ENCODE assay signal across 8 cellular contexts in genomic region chr6:107459283-107460073, GRCh38. TPM values are rescaled to one million over a fixed set of nuclear protein-coding genes. Genes with fewer than 3 reads are reported as not detected.
DNase-seq lines count a peak whose midpoint lies in the region; ATAC-seq and TF ChIP-seq lines count a peak whose summit lies in the region.

A gene with protein sequence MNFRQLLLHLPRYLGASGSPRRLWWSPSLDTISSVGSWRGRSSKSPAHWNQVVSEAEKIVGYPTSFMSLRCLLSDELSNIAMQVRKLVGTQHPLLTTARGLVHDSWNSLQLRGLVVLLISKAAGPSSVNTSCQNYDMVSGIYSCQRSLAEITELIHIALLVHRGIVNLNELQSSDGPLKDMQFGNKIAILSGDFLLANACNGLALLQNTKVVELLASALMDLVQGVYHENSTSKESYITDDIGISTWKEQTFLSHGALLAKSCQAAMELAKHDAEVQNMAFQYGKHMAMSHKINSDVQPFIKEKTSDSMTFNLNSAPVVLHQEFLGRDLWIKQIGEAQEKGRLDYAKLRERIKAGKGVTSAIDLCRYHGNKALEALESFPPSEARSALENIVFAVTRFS (minus strand): TSS chr6:107459564. CDS start chr6:107459285, 279 bp downstream.

- intact Hi-C loops in mucosa of descending colon (cut with DNase I, micrococcal nuclease) = no loop called here

- H3K4me1 ChIP-seq in mucosa of descending colon (ENCODE audit: low read depth) = peaks cover 5% of the 10 kb centered on the region

- peaks cover 6% of the 10 kb centered on the region for H3K36me3 Mint-ChIP-seq in IgD-negative memory B cell

- H3K4me3 Mint-ChIP-seq in IgD-negative memory B cell = peak within 1 kb of the TSS; percentile 97 to 100 (median 98)

- TF ChIP-seq CTCF in mucosa of descending colon (IDR thresholded peaks at IDR 0.05) = peak; percentile 48

- DNase-seq in DMS153 treated with DMSO at 0.1 percent for 48 hours (lab: John Stamatoyannopoulos, UW; ENCODE audit: unreplicated experiment) = peak; percentile 98
- peak; percentile 100 for DNase-seq in OCI-M1 (lab: John Stamatoyannopoulos, UW)
- peak; percentile 97 for DNase-seq in activated T-cell treated with anti-CD3 and anti-CD28 coated beads for 24 hours (ENCODE audit: low read depth)
- peak; percentile 79 for DNase-seq in epithelial cell of prostate (ENCODE audit: low read depth, low spot score)
- DNase-seq in mucosa of descending colon = peak; percentile 99 to 100 (median 99)
- peak; percentile 99 for DNase-seq in stimulated activated CD8-positive, alpha-beta memory T cell treated with anti-CD3 and anti-CD28 coated beads, Interleukin-4, amount 100 ng/mL, for 24 hours (ENCODE audit: low read depth)

- H3K9me3 Mint-ChIP-seq in IgD-negative memory B cell = no peaks in the 10 kb centered on the region

- no peaks in the 10 kb centered on the region for H3K36me3 ChIP-seq in mucosa of descending colon (ENCODE audit: low read depth)

- no peaks in the 10 kb centered on the region for H3K9me3 ChIP-seq in mucosa of descending colon

- H3K27me3 Mint-ChIP-seq in IgD-negative memory B cell = no peaks in the 10 kb centered on the region

- peak within 1 kb of the TSS; percentile 58 for H3K27ac ChIP-seq in epithelial cell of prostate

- peak within 1 kb of the TSS; percentile 91 to 99 (median 97) for H3K27ac Mint-ChIP-seq in IgD-negative memory B cell

- peaks cover 16 to 20% (median 20%) of the 10 kb centered on the region in 3 donors for H3K4me1 Mint-ChIP-seq in IgD-negative memory B cell

- peak within 1 kb of the TSS; percentile 90 for H3K4me3 ChIP-seq in mucosa of descending colon

- ATAC-seq in GM21529 (IDR thresholded peaks at IDR 0.05; ENCODE audit: unreplicated experiment) (peak; percentile 92), mucosa of descending colon (peak; percentile 99)

RNA-seq across cellular contexts. Expression of the gene that starts here (rescaled TPM):
- 15.7 TPM for polyA plus RNA-seq in IgD-negative memory B cell
- 10 to 100 TPM; 16.2 to 26.3 (median 25.6) TPM for total RNA-seq in mucosa of descending colon

Comparison
In these comparisons a context has a peak if more than half of its experiments do, and no peak if none do; other contexts are left out.
1. Peak in every context shown above with its lines: DNase-seq, ATAC-seq, H3K4me3 ChIP-seq and H3K27ac ChIP-seq.